ENCODE assay signal across 8 cellular contexts in genomic region chr6:142030115-142030619, GRCh38.
A peak's percentile ranks its signal among the peaks of the same experiment; 100 is the strongest.
DNase-seq lines count a peak whose midpoint lies in the region; ATAC-seq and TF ChIP-seq lines count a peak whose summit lies in the region.

No MANE protein-coding gene starts in this region.

- in situ Hi-C loops in GM13977 (cut with MboI; ENCODE audit: low pct_unique_long_range_greater_than_20kb, low sequenced_read_pairs, unreplicated experiment): no loop called here

- peaks cover 10% of the 10 kb centered on the region for H3K9me3 Mint-ChIP-seq in activated naive CD8-positive, alpha-beta T cell treated with anti-CD3 and anti-CD28 coated beads for 36 hours
- peaks cover 0 to 11% (median 3%) of the 10 kb centered on the region in 6 donors for H3K9me3 Mint-ChIP-seq in immature natural killer cell

- H3K36me3 Mint-ChIP-seq in activated naive CD8-positive, alpha-beta T cell treated with anti-CD3 and anti-CD28 coated beads for 36 hours: no peaks in the 10 kb centered on the region
- peaks cover 0 to 5% (median 0%) of the 10 kb centered on the region in 3 donors for H3K36me3 Mint-ChIP-seq in immature natural killer cell

- peaks cover 3% of the 10 kb centered on the region for H3K27me3 Mint-ChIP-seq in activated naive CD8-positive, alpha-beta T cell treated with anti-CD3 and anti-CD28 coated beads for 36 hours
- no peaks in the 10 kb centered on the region for H3K27me3 Mint-ChIP-seq in immature natural killer cell (ENCODE audit: low read depth in 3 of 3)

- peak overlapping the region; percentile 44 for H3K4me3 Mint-ChIP-seq in activated naive CD8-positive, alpha-beta T cell treated with anti-CD3 and anti-CD28 coated beads for 36 hours
- H3K4me3 Mint-ChIP-seq in immature natural killer cell: peak overlapping the region; percentile 67 to 91 (median 77)

- H3K27ac Mint-ChIP-seq in activated naive CD8-positive, alpha-beta T cell treated with anti-CD3 and anti-CD28 coated beads for 36 hours: peak overlapping the region; percentile 28
- peak overlapping the region in 1 of 6 donors; percentile 60 for H3K27ac Mint-ChIP-seq in immature natural killer cell

- DNase-seq in AG04449 (ENCODE audit: low read depth, low spot score) (no peak), immature natural killer cell (peak in 2 of 3 donors; percentile 5 to 10), NCI-H1105 (lab: John Stamatoyannopoulos, UW) (no peak), GM13977 (ENCODE audit: low spot score) (no peak)
- no peak for DNase-seq in activated naive CD8-positive, alpha-beta T cell treated with anti-CD3 and anti-CD28 coated beads for 36 hours

- POLR2A ChIA-PET in AG04449 (lab: Yijun Ruan, JAX): interaction anchor here (0.6 kb wide), 1 partner anchor 16 kb away, joined by 3 read pairs; no protein-coding TSS in a partner anchor

- CTCF ChIA-PET in AG04449 (lab: Yijun Ruan, JAX): interaction anchor here (0.8 to 2.0 kb wide), 3 partner anchors 8 to 41 kb away, joined by 3 to 5 read pairs (median 3); no protein-coding TSS in a partner anchor

- no peaks in the 10 kb centered on the region for H3K4me1 Mint-ChIP-seq in activated naive CD8-positive, alpha-beta T cell treated with anti-CD3 and anti-CD28 coated beads for 36 hours
- H3K4me1 Mint-ChIP-seq in immature natural killer cell: peaks cover 0 to 20% of the 10 kb centered on the region in 2 donors

- TF ChIP-seq CTCF in AG04449 (IDR thresholded peaks at IDR 0.05; ENCODE audit: insufficient read depth, low read length, missing control alignments): no peak
- TF ChIP-seq CTCF in GM13977 (IDR thresholded peaks at IDR 0.05; ENCODE audit: extremely low read depth, insufficient read depth, missing control alignments): no peak

- peak overlapping the region; percentile 58 for H3K4me3 ChIP-seq in AG04449 (ENCODE audit: low read depth, low read length)

- ATAC-seq in GM21786 (IDR thresholded peaks at IDR 0.05; ENCODE audit: unreplicated experiment) (peak; percentile 79), HG03342 (IDR thresholded peaks at IDR 0.05; ENCODE audit: unreplicated experiment) (no peak)
- no peak for ATAC-seq in activated CD4-positive, CD25-positive, alpha-beta regulatory T cell treated with anti-CD3 and anti-CD28 coated beads, Interleukin-2, amount 50 U/mL, for 24 hours

Comparison
In these comparisons a context has a peak if more than half of its experiments do, and no peak if none do; other contexts are left out.
1. DNase-seq: peak in immature natural killer cell (2 of 3); none in AG04449 (single experiment), activated naive CD8-positive, alpha-beta T cell treated with anti-CD3 and anti-CD28 coated beads for 36 hours (single experiment), NCI-H1105 (single experiment) and GM13977 (single experiment).